ENCODE assay signal across 25 cellular contexts in genomic region chr12:131458048-131458374, GRCh38.
A peak's percentile ranks its signal among the peaks of the same experiment; 100 is the strongest.
DNase-seq lines count a peak whose midpoint lies in the region; ATAC-seq and TF ChIP-seq lines count a peak whose summit lies in the region.
"Had no signal": no experiment of that assay in that cellular context is flagged by ENCODE, and none has a peak within 500 bp of the region (broad histone marks: within the 10 kb centered on the region; RNA-seq: fewer than 3 reads in every experiment).

No MANE protein-coding gene starts in this region.

- H2BK5ac ChIP-seq in mesenchymal stem cell (ENCODE audit: low read depth, low read length, poor library complexity, severe bottlenecking), result no peak overlapping the region
- H2BK5ac ChIP-seq in neuronal stem cell (ENCODE audit: low read length), result no peak overlapping the region

- no peaks in the 10 kb centered on the region for H3K4me1 Mint-ChIP-seq in activated CD8-positive, alpha-beta memory T cell treated with anti-CD3 and anti-CD28 coated beads, Interleukin-2, amount 10 ng/mL, durations not matched to agents 7 days and 5 days
- H3K4me1 Mint-ChIP-seq in GM23338, result peaks cover 8% of the 10 kb centered on the region
- H3K4me1 Mint-ChIP-seq in activated CD4-positive, alpha-beta T cell treated with anti-CD3 and anti-CD28 coated beads, Interleukin-2, amount 10 ng/mL, durations not matched to agents 7 days and 5 days, result no peaks in the 10 kb centered on the region
- H3K4me1 Mint-ChIP-seq: B cell; CD4-positive, CD25-positive, alpha-beta regulatory T cell; CD8-positive, alpha-beta memory T cell had no signal

- no peaks in the 10 kb centered on the region for H3K36me3 ChIP-seq in mesenchymal stem cell (ENCODE audit: control insufficient read depth in 1 of 2, insufficient read depth in 2 of 2, low read depth in 1 of 2, low read length in 2 of 2)
- no peaks in the 10 kb centered on the region for H3K36me3 ChIP-seq in neuronal stem cell (replicated peaks in 1 of 2; ENCODE audit: control insufficient read depth in 2 of 2, insufficient read depth in 2 of 2, low read length in 2 of 2)
- H3K36me3 ChIP-seq in GM23338 (ENCODE audit: insufficient read depth), result no peaks in the 10 kb centered on the region
- H3K36me3 ChIP-seq: BLaER1 treated with 17β-estradiol and CSF1 and Interleukin-3, amounts not matched to agents 10 nM and 100 nM had no signal

- no peaks in the 10 kb centered on the region for H3K79me2 ChIP-seq in GM23338 (replicated peaks; ENCODE audit: insufficient read depth)

- no peak overlapping the region for H3K4ac ChIP-seq in mesenchymal stem cell (ENCODE audit: low read depth in 1 of 2, low read length in 2 of 2)
- H3K4ac ChIP-seq in neuronal stem cell (ENCODE audit: low read length), result no peak overlapping the region

- peaks cover 12% of the 10 kb centered on the region for H3K27me3 Mint-ChIP-seq in activated CD8-positive, alpha-beta memory T cell treated with anti-CD3 and anti-CD28 coated beads, Interleukin-2, amount 10 ng/mL, durations not matched to agents 7 days and 5 days
- H3K27me3 Mint-ChIP-seq in GM23338 (ENCODE audit: insufficient read depth, low read depth, poor library complexity), result peaks cover 10% of the 10 kb centered on the region
- H3K27me3 Mint-ChIP-seq in activated CD4-positive, alpha-beta T cell treated with anti-CD3 and anti-CD28 coated beads, Interleukin-2, amount 10 ng/mL, durations not matched to agents 7 days and 5 days, result peaks cover 6% of the 10 kb centered on the region

- no peak overlapping the region for H2BK120ac ChIP-seq in mesenchymal stem cell (ENCODE audit: low read depth, low read length)
- no peak overlapping the region for H2BK120ac ChIP-seq in neuronal stem cell (ENCODE audit: low read depth, low read length)

- H3K9ac ChIP-seq in mesenchymal stem cell (ENCODE audit: low read length), result no peak overlapping the region
- H3K9ac ChIP-seq in neuronal stem cell (ENCODE audit: low read depth, low read length, poor library complexity), result no peak overlapping the region
- H3K9ac ChIP-seq: BLaER1 treated with 17β-estradiol and CSF1 and Interleukin-3, amounts not matched to agents 10 nM and 100 nM had no signal

- CTCF ChIA-PET in activated CD8-positive, alpha-beta memory T cell treated with anti-CD3 and anti-CD28 coated beads, Interleukin-2, amount 10 ng/mL, durations not matched to agents 7 days and 5 days (lab: Charles Lee), result no interaction called here
- CTCF ChIA-PET in activated CD4-positive, alpha-beta T cell treated with anti-CD3 and anti-CD28 coated beads, Interleukin-2, amount 10 ng/mL, durations not matched to agents 7 days and 5 days (lab: Charles Lee), result no interaction called here

- peaks cover 0 to 20% of the 10 kb centered on the region in 2 experiments for H3K27me3 ChIP-seq in mesenchymal stem cell (ENCODE audit: control insufficient read depth in 1 of 2, insufficient read depth in 1 of 2, low read length in 2 of 2)
- no peaks in the 10 kb centered on the region for H3K27me3 ChIP-seq in neuronal stem cell (ENCODE audit: control insufficient read depth in 3 of 3, insufficient read depth in 3 of 3, low read depth in 1 of 3, low read length in 3 of 3)
- H3K27me3 ChIP-seq in GM23338 (ENCODE audit: insufficient read depth), result no peaks in the 10 kb centered on the region
- H3K27me3 ChIP-seq: BLaER1 treated with 17β-estradiol and CSF1 and Interleukin-3, amounts not matched to agents 10 nM and 100 nM had no signal

- H2AFZ ChIP-seq in mesenchymal stem cell (ENCODE audit: low read depth, low read length), result no peak overlapping the region
- no peak overlapping the region for H2AFZ ChIP-seq in neuronal stem cell (ENCODE audit: low read length)
- no peak overlapping the region for H2AFZ ChIP-seq in GM23338

- H3K14ac ChIP-seq in mesenchymal stem cell (ENCODE audit: low read length in 2 of 2) (no peak overlapping the region), neuronal stem cell (ENCODE audit: low read length) (no peak overlapping the region)

- H3K4me3 ChIP-seq in mesenchymal stem cell (ENCODE audit: insufficient read depth in 1 of 2, low read depth in 1 of 2, low read length in 2 of 2), result no peak overlapping the region
- no peak overlapping the region for H3K4me3 ChIP-seq in neuronal stem cell (ENCODE audit: low read length in 2 of 2)
- no peak overlapping the region for H3K4me3 ChIP-seq in GM23338
- H3K4me3 ChIP-seq: A549; BLaER1 treated with 17β-estradiol and CSF1 and Interleukin-3, amounts not matched to agents 10 nM and 100 nM; GM12878 had no signal

- H3K18ac ChIP-seq in mesenchymal stem cell (ENCODE audit: low read depth in 1 of 2, low read length in 2 of 2) (no peak overlapping the region), neuronal stem cell (ENCODE audit: low read length) (no peak overlapping the region)

- WGBS in mesenchymal stem cell, result 80% methylated on average over 9 of the region's 9 CpGs
- WGBS in neuronal stem cell (ENCODE audit: extremely low coverage in 2 of 2, insufficient read length in 2 of 2, insufficient replicate concordance in 1 of 2), 2 donors, result no CpG with 5 or more reads among the region's 9 CpGs

- H3K23ac ChIP-seq in mesenchymal stem cell (ENCODE audit: low read length in 2 of 2), result no peak overlapping the region
- no peak overlapping the region for H3K23ac ChIP-seq in neuronal stem cell (ENCODE audit: low read depth, low read length, poor library complexity)

- no peak overlapping the region for H3K27ac Mint-ChIP-seq in activated CD8-positive, alpha-beta memory T cell treated with anti-CD3 and anti-CD28 coated beads, Interleukin-2, amount 10 ng/mL, durations not matched to agents 7 days and 5 days
- no peak overlapping the region for H3K27ac Mint-ChIP-seq in GM23338
- H3K27ac Mint-ChIP-seq in activated CD4-positive, alpha-beta T cell treated with anti-CD3 and anti-CD28 coated beads, Interleukin-2, amount 10 ng/mL, durations not matched to agents 7 days and 5 days, result no peak overlapping the region
- H3K27ac Mint-ChIP-seq: B cell; CD14-positive monocyte; CD4-positive, alpha-beta memory T cell; CD4-positive, CD25-positive, alpha-beta regulatory T cell; CD8-positive, alpha-beta memory T cell had no signal

- H3K4me2 ChIP-seq in mesenchymal stem cell (ENCODE audit: low read length, poor library complexity, severe bottlenecking) (no peak overlapping the region), neuronal stem cell (ENCODE audit: insufficient read depth, low read length, poor library complexity, severe bottlenecking) (no peak overlapping the region), GM23338 (no peak overlapping the region)
- H3K4me2 ChIP-seq: A549; BLaER1 treated with 17β-estradiol and CSF1 and Interleukin-3, amounts not matched to agents 10 nM and 100 nM had no signal

- H3K9me3 ChIP-seq in mesenchymal stem cell (ENCODE audit: control insufficient read depth, low read length), result no peaks in the 10 kb centered on the region
- no peaks in the 10 kb centered on the region for H3K9me3 ChIP-seq in neuronal stem cell (replicated peaks in 1 of 2; ENCODE audit: control insufficient read depth in 2 of 2, insufficient read depth in 1 of 2, low read depth in 1 of 2, low read length in 2 of 2)

- H3F3A ChIP-seq in GM23338 (replicated peaks; ENCODE audit: low read depth), result no peaks in the 10 kb centered on the region

- H3K36me3 Mint-ChIP-seq in activated CD8-positive, alpha-beta memory T cell treated with anti-CD3 and anti-CD28 coated beads, Interleukin-2, amount 10 ng/mL, durations not matched to agents 7 days and 5 days, result no peaks in the 10 kb centered on the region
- H3K36me3 Mint-ChIP-seq in GM23338 (ENCODE audit: low read depth), result no peaks in the 10 kb centered on the region
- no peaks in the 10 kb centered on the region for H3K36me3 Mint-ChIP-seq in activated CD4-positive, alpha-beta T cell treated with anti-CD3 and anti-CD28 coated beads, Interleukin-2, amount 10 ng/mL, durations not matched to agents 7 days and 5 days (ENCODE audit: low read depth)
- H3K36me3 Mint-ChIP-seq: CD14-positive monocyte; CD4-positive, alpha-beta memory T cell; CD4-positive, CD25-positive, alpha-beta regulatory T cell; CD8-positive, alpha-beta memory T cell had no signal

- 0 out of 2 replicates have a peak, but pooled peaks cover 5% of the 10 kb centered on the region for H3K9me2 ChIP-seq in GM23338 (ENCODE audit: insufficient read depth)

- DNase-seq in activated CD8-positive, alpha-beta memory T cell treated with anti-CD3 and anti-CD28 coated beads, Interleukin-2, amount 50 U/mL, for 48 hours, result peak; percentile 42
- DNase-seq in activated CD8-positive, alpha-beta memory T cell treated with anti-CD3 and anti-CD28 coated beads, Interleukin-2, amount 10 ng/mL, durations not matched to agents 7 days and 5 days, result no peak
- no peak for DNase-seq in mesenchymal stem cell
- DNase-seq in neuronal stem cell (ENCODE audit: low spot score), result no peak
- no peak for DNase-seq in GM23338 (ENCODE audit: low spot score)
- no peak for DNase-seq in activated CD4-positive, alpha-beta T cell treated with anti-CD3 and anti-CD28 coated beads, Interleukin-2, amount 10 ng/mL, durations not matched to agents 7 days and 5 days
- DNase-seq: AML-193; CD4-positive, alpha-beta memory T cell; CD4-positive, CD25-positive, alpha-beta regulatory T cell; COR-L47; DMS 273 treated with DMSO at 0.1 percent for 48 hours; DMS153; DMS53; DMS79; DND-41; EL; GDM1 had no signal

- H2BK15ac ChIP-seq in mesenchymal stem cell (ENCODE audit: low read depth, poor library complexity, severe bottlenecking) (no peak overlapping the region), neuronal stem cell (ENCODE audit: low read length) (no peak overlapping the region)

- H2AK5ac ChIP-seq in mesenchymal stem cell (ENCODE audit: low read length, severe bottlenecking) (no peak overlapping the region), neuronal stem cell (ENCODE audit: low read depth, low read length) (peak overlapping the region; percentile 34)

- H4K91ac ChIP-seq in mesenchymal stem cell (ENCODE audit: low read length) (peak overlapping the region; percentile 12), neuronal stem cell (ENCODE audit: low read depth, low read length, poor library complexity) (no peak overlapping the region)

- H3K79me1 ChIP-seq in mesenchymal stem cell (replicated peaks; ENCODE audit: low read length, poor library complexity, severe bottlenecking) (no peaks in the 10 kb centered on the region), neuronal stem cell (ENCODE audit: low read depth, low read length) (no peaks in the 10 kb centered on the region)

- no peak overlapping the region for H3K4me3 Mint-ChIP-seq in activated CD8-positive, alpha-beta memory T cell treated with anti-CD3 and anti-CD28 coated beads, Interleukin-2, amount 10 ng/mL, durations not matched to agents 7 days and 5 days
- H3K4me3 Mint-ChIP-seq in GM23338, result no peak overlapping the region
- H3K4me3 Mint-ChIP-seq in activated CD4-positive, alpha-beta T cell treated with anti-CD3 and anti-CD28 coated beads, Interleukin-2, amount 10 ng/mL, durations not matched to agents 7 days and 5 days, result no peak overlapping the region
- H3K4me3 Mint-ChIP-seq: B cell; CD14-positive monocyte; CD4-positive, alpha-beta memory T cell; CD4-positive, CD25-positive, alpha-beta regulatory T cell; CD8-positive, alpha-beta memory T cell had no signal

- no peaks in the 10 kb centered on the region for H4K20me1 ChIP-seq in GM23338 (replicated peaks; ENCODE audit: insufficient read depth)
- H4K20me1 ChIP-seq: BLaER1 treated with 17β-estradiol and CSF1 and Interleukin-3, amounts not matched to agents 10 nM and 100 nM had no signal

- H3K27ac ChIP-seq in mesenchymal stem cell (ENCODE audit: low read length, poor library complexity, severe bottlenecking), result no peak overlapping the region
- H3K27ac ChIP-seq in neuronal stem cell (replicated peaks; ENCODE audit: low read length), result no peak overlapping the region
- no peak overlapping the region for H3K27ac ChIP-seq in GM23338 (ENCODE audit: low read depth)
- H3K27ac ChIP-seq: 22Rv1; A549; BLaER1 treated with 17β-estradiol and CSF1 and Interleukin-3, amounts not matched to agents 10 nM and 100 nM had no signal

- no peaks in the 10 kb centered on the region for H3K9me3 Mint-ChIP-seq in activated CD8-positive, alpha-beta memory T cell treated with anti-CD3 and anti-CD28 coated beads, Interleukin-2, amount 10 ng/mL, durations not matched to agents 7 days and 5 days (ENCODE audit: low read depth)
- H3K9me3 Mint-ChIP-seq in GM23338, result no peaks in the 10 kb centered on the region
- no peaks in the 10 kb centered on the region for H3K9me3 Mint-ChIP-seq in activated CD4-positive, alpha-beta T cell treated with anti-CD3 and anti-CD28 coated beads, Interleukin-2, amount 10 ng/mL, durations not matched to agents 7 days and 5 days
- H3K9me3 Mint-ChIP-seq: CD14-positive monocyte; CD8-positive, alpha-beta memory T cell had no signal

- ATAC-seq in activated CD8-positive, alpha-beta memory T cell treated with anti-CD3 and anti-CD28 coated beads, Interleukin-2, amount 10 ng/mL, durations not matched to agents 7 days and 5 days, result no peak
- ATAC-seq in GM19395 (IDR thresholded peaks at IDR 0.05; ENCODE audit: unreplicated experiment), result no peak
- ATAC-seq in GM23338, result no peak
- ATAC-seq: A549, GM12878 had no signal

- TF ChIP-seq CTCF in GM23338 (conservative IDR thresholded peaks at IDR 0.05; ENCODE audit: low read depth in 2 of 2), result no peak

- POLR2A ChIA-PET in activated CD4-positive, alpha-beta T cell treated with anti-CD3 and anti-CD28 coated beads, Interleukin-2, amount 10 ng/mL, durations not matched to agents 7 days and 5 days (lab: Charles Lee), result no interaction called here

- H2BK12ac ChIP-seq in mesenchymal stem cell (ENCODE audit: low read length in 2 of 2) (no peak overlapping the region), neuronal stem cell (ENCODE audit: low read length) (no peak overlapping the region)

- H3K4me1 ChIP-seq in mesenchymal stem cell (ENCODE audit: control insufficient read depth, insufficient read depth, low read depth, low read length), result no peaks in the 10 kb centered on the region
- H3K4me1 ChIP-seq in neuronal stem cell (ENCODE audit: control insufficient read depth in 2 of 2, insufficient read depth in 1 of 2, low read depth in 1 of 2, low read length in 2 of 2), result peaks cover 4 to 16% of the 10 kb centered on the region in 2 donors
- H3K4me1 ChIP-seq in GM23338 (ENCODE audit: insufficient read depth), result no peaks in the 10 kb centered on the region
- H3K4me1 ChIP-seq: A549 had no signal

- H4K8ac ChIP-seq in mesenchymal stem cell (ENCODE audit: low read length) (no peak overlapping the region), neuronal stem cell (ENCODE audit: low read depth, low read length) (no peak overlapping the region)
